In genomic region chr5:108983456-108984092, GRCh38 we compare ENCODE assay signal across 28 cellular contexts.
A peak's percentile ranks its signal among the peaks of the same experiment; 100 is the strongest.
DNase-seq lines count a peak whose midpoint lies in the region; ATAC-seq, FAIRE-seq and TF ChIP-seq lines count a peak whose summit lies in the region.
"Had no signal": no experiment of that assay in that cellular context is flagged by ENCODE, and none has a peak within 500 bp of the region (broad histone marks: within the 10 kb centered on the region; RNA-seq: fewer than 3 reads in every experiment).

No MANE protein-coding gene starts in this region.

- H2BK120ac ChIP-seq in IMR-90 (ENCODE audit: low read depth, low read length), result no peak overlapping the region

- H4K91ac ChIP-seq in IMR-90 (ENCODE audit: insufficient read depth, low read depth, low read length), result no peak overlapping the region

- H3K9me3 Mint-ChIP-seq in astrocyte (ENCODE audit: unreplicated experiment) (peaks cover 2% of the 10 kb centered on the region), progenitor cell of endocrine pancreas (ENCODE audit: low read depth) (peaks cover 21% of the 10 kb centered on the region)
- peaks cover 6% of the 10 kb centered on the region for H3K9me3 Mint-ChIP-seq in activated naive CD8-positive, alpha-beta T cell treated with anti-CD3 and anti-CD28 coated beads, Interleukin-2, amount 50 U/mL, for 24 hours

- no peak overlapping the region for H2AFZ ChIP-seq in IMR-90 (replicated peaks; ENCODE audit: low read length, poor library complexity)
- no peak overlapping the region for H2AFZ ChIP-seq in astrocyte (ENCODE audit: low read depth, low read length)

- TF ChIP-seq CTCF in IMR-90 (conservative IDR thresholded peaks at IDR 0.05; ENCODE audit: low read depth, low read length), result no peak
- TF ChIP-seq CTCF in astrocyte (IDR thresholded peaks at IDR 0.05; ENCODE audit: insufficient read depth, low read depth, low read length), result no peak
- no peak for TF ChIP-seq CTCF in progenitor cell of endocrine pancreas (IDR thresholded peaks at IDR 0.05; ENCODE audit: unreplicated experiment)
- TF ChIP-seq CTCF in colonic mucosa (IDR thresholded peaks at IDR 0.05), result no peak

- ATAC-seq in IMR-90 (ENCODE audit: low read depth), result peak; percentile 51
- no peak for ATAC-seq in activated naive CD8-positive, alpha-beta T cell treated with anti-CD3 and anti-CD28 coated beads, Interleukin-2, amount 50 U/mL, for 24 hours
- ATAC-seq: heart right ventricle had no signal

- H3K4me1 ChIP-seq in IMR-90 (ENCODE audit: control insufficient read depth, insufficient read depth, low read length) (0 out of 2 replicates have a peak, but pooled peaks cover 4% of the 10 kb centered on the region), astrocyte (ENCODE audit: insufficient read depth, low read length) (no peaks in the 10 kb centered on the region), colonic mucosa (no peaks in the 10 kb centered on the region)
- H3K4me1 ChIP-seq: heart right ventricle, left ventricle myocardium inferior, uterus had no signal

- no peak overlapping the region for H2BK5ac ChIP-seq in IMR-90 (ENCODE audit: low read depth, low read length, poor library complexity, severe bottlenecking)

- H3K27me3 Mint-ChIP-seq in astrocyte (ENCODE audit: low read depth, unreplicated experiment) (no peaks in the 10 kb centered on the region), progenitor cell of endocrine pancreas (no peaks in the 10 kb centered on the region)
- H3K27me3 Mint-ChIP-seq in activated naive CD8-positive, alpha-beta T cell treated with anti-CD3 and anti-CD28 coated beads, Interleukin-2, amount 50 U/mL, for 24 hours, result no peaks in the 10 kb centered on the region
- H3K27me3 Mint-ChIP-seq: CD8-positive, alpha-beta memory T cell; IgD-negative memory B cell had no signal

- WGBS in IMR-90 (ENCODE audit: extremely low coverage in 2 of 2, insufficient read length in 1 of 2), 2 experiments, result no CpG with 5 or more reads among the region's 4 CpGs

- H3K36me3 Mint-ChIP-seq in astrocyte (ENCODE audit: low read depth, unreplicated experiment) (peaks cover 4% of the 10 kb centered on the region), progenitor cell of endocrine pancreas (ENCODE audit: insufficient read depth) (peaks cover 29% of the 10 kb centered on the region)
- peaks cover 16% of the 10 kb centered on the region for H3K36me3 Mint-ChIP-seq in activated naive CD8-positive, alpha-beta T cell treated with anti-CD3 and anti-CD28 coated beads, Interleukin-2, amount 50 U/mL, for 24 hours (ENCODE audit: low read depth)

- no peak overlapping the region for H3K23ac ChIP-seq in IMR-90 (ENCODE audit: low read depth, low read length)

- no peaks in the 10 kb centered on the region for H3K9me1 ChIP-seq in IMR-90 (ENCODE audit: insufficient read depth, low read length)

- no peak overlapping the region for H2BK20ac ChIP-seq in IMR-90 (ENCODE audit: low read depth, low read length)

- no peak overlapping the region for H4K5ac ChIP-seq in IMR-90 (ENCODE audit: low read depth, low read length)

- H3K27me3 ChIP-seq in IMR-90 (ENCODE audit: control insufficient read depth, insufficient read depth, low read length) (no peaks in the 10 kb centered on the region), astrocyte (ENCODE audit: insufficient read depth, low read length) (no peaks in the 10 kb centered on the region), colonic mucosa (no peaks in the 10 kb centered on the region)
- H3K27me3 ChIP-seq: heart right ventricle, uterus had no signal

- H3K27ac Mint-ChIP-seq in astrocyte (ENCODE audit: unreplicated experiment) (no peak overlapping the region), progenitor cell of endocrine pancreas (peak overlapping the region; percentile 49)
- H3K27ac Mint-ChIP-seq in activated naive CD8-positive, alpha-beta T cell treated with anti-CD3 and anti-CD28 coated beads, Interleukin-2, amount 50 U/mL, for 24 hours, result no peak overlapping the region
- H3K27ac Mint-ChIP-seq: CD8-positive, alpha-beta memory T cell; IgD-negative memory B cell; nephron had no signal

- no peak for TF ChIP-seq RAD21 in IMR-90 (IDR thresholded peaks at IDR 0.05; ENCODE audit: low read length)

- H3K36me3 ChIP-seq in IMR-90 (ENCODE audit: control insufficient read depth, insufficient read depth, low read length), result no peaks in the 10 kb centered on the region
- no peaks in the 10 kb centered on the region for H3K36me3 ChIP-seq in astrocyte (ENCODE audit: insufficient read depth, low read length)
- H3K36me3 ChIP-seq in colonic mucosa, result no peaks in the 10 kb centered on the region
- H3K36me3 ChIP-seq: uterus had no signal

- H3K4me1 Mint-ChIP-seq in astrocyte (ENCODE audit: low read depth, unreplicated experiment) (no peaks in the 10 kb centered on the region), progenitor cell of endocrine pancreas (ENCODE audit: low read depth) (no peaks in the 10 kb centered on the region)
- H3K4me1 Mint-ChIP-seq in activated naive CD8-positive, alpha-beta T cell treated with anti-CD3 and anti-CD28 coated beads, Interleukin-2, amount 50 U/mL, for 24 hours, result no peaks in the 10 kb centered on the region
- H3K4me1 Mint-ChIP-seq: CD8-positive, alpha-beta memory T cell; nephron had no signal

- no peak overlapping the region for H3K18ac ChIP-seq in IMR-90 (ENCODE audit: low read depth, low read length)

- H3K79me2 ChIP-seq in astrocyte (ENCODE audit: insufficient read depth, low read length), result no peaks in the 10 kb centered on the region

- no peaks in the 10 kb centered on the region; a peak in 2 of 4 replicates for H3K79me1 ChIP-seq in IMR-90 (ENCODE audit: low read depth in 1 of 2, low read length in 2 of 2)

- no peak for FAIRE-seq in astrocyte (lab: Jason Lieb, UNC)
- FAIRE-seq: bronchial epithelial cell had no signal

- H3K14ac ChIP-seq in IMR-90 (replicated peaks; ENCODE audit: low read depth, low read length), result no peak overlapping the region

- H3K27ac ChIP-seq in IMR-90 (ENCODE audit: insufficient read depth, low read length) (no peak overlapping the region), astrocyte (ENCODE audit: low read depth, low read length) (no peak overlapping the region), colonic mucosa (no peak overlapping the region)
- H3K27ac ChIP-seq: heart right ventricle, left ventricle myocardium inferior, uterus had no signal

- BruUV-seq in IMR-90 (replicated peaks; lab: Mats Ljungman, UMichigan), result no TSS peak

- in situ Hi-C loops in IMR-90 (cut with MboI; ENCODE audit: low sequenced_read_pairs), result no loop called here

- CTCF ChIA-PET in IMR-90 (lab: Yijun Ruan, JAX), result no interaction called here

- no peak overlapping the region for H2AK5ac ChIP-seq in IMR-90 (ENCODE audit: low read depth, low read length)

- H3K4me3 Mint-ChIP-seq in astrocyte (ENCODE audit: unreplicated experiment) (no peak overlapping the region), progenitor cell of endocrine pancreas (ENCODE audit: low read depth) (no peak overlapping the region)
- no peak overlapping the region for H3K4me3 Mint-ChIP-seq in activated naive CD8-positive, alpha-beta T cell treated with anti-CD3 and anti-CD28 coated beads, Interleukin-2, amount 50 U/mL, for 24 hours
- H3K4me3 Mint-ChIP-seq: CD8-positive, alpha-beta memory T cell; nephron had no signal

- H3K4me3 ChIP-seq in IMR-90 (ENCODE audit: insufficient read depth, low read depth, low read length) (no peak overlapping the region), astrocyte (ENCODE audit: insufficient read depth, low read depth, low read length) (no peak overlapping the region), colonic mucosa (no peak overlapping the region)
- H3K4me3 ChIP-seq: heart right ventricle, left ventricle myocardium inferior, uterus had no signal

- H3K4me2 ChIP-seq in IMR-90 (ENCODE audit: low read depth, low read length), result no peak overlapping the region
- H3K4me2 ChIP-seq in astrocyte (ENCODE audit: low read length), result no peak overlapping the region

- POLR2A ChIA-PET in IMR-90 (lab: Charles Lee; ENCODE audit: unreplicated experiment), result no interaction called here

- no peak overlapping the region for H3K56ac ChIP-seq in IMR-90 (ENCODE audit: extremely low read depth, insufficient read depth, low read length)

- intact Hi-C loops in IMR-90 (cut with micrococcal nuclease), result no loop called here
- intact Hi-C loops in colonic mucosa (cut with DNase I), result no loop called here

- no peaks in the 10 kb centered on the region for H4K20me1 ChIP-seq in IMR-90 (ENCODE audit: insufficient read depth, low read length)
- no peaks in the 10 kb centered on the region for H4K20me1 ChIP-seq in astrocyte (ENCODE audit: insufficient read depth, low read length)

- no peak overlapping the region for H3K9ac ChIP-seq in IMR-90 (ENCODE audit: low read depth, low read length)
- H3K9ac ChIP-seq in astrocyte (ENCODE audit: low read length), result no peak overlapping the region
- no peak overlapping the region for H3K9ac ChIP-seq in colonic mucosa (ENCODE audit: low read depth in 2 of 2, low read length in 2 of 2)

- H3K4ac ChIP-seq in IMR-90 (ENCODE audit: low read depth, low read length), result no peak overlapping the region

- no peak overlapping the region for H2AK9ac ChIP-seq in IMR-90 (replicated peaks; ENCODE audit: low read depth, low read length, poor library complexity)

- no peak overlapping the region for H2BK15ac ChIP-seq in IMR-90 (ENCODE audit: low read depth, low read length)

- no peak for TF ChIP-seq POLR2A in IMR-90 (IDR thresholded peaks at IDR 0.05; ENCODE audit: low read depth, low read length)

- no peak overlapping the region for H4K8ac ChIP-seq in IMR-90 (ENCODE audit: low read depth in 2 of 2, low read length in 2 of 2)

- dilution Hi-C loops in IMR-90 (cut with HindIII; ENCODE audit: low sequenced_read_pairs, unreplicated experiment), result no loop called here

- H3K9me3 ChIP-seq in IMR-90 (ENCODE audit: control insufficient read depth, insufficient read depth, low read length) (no peaks in the 10 kb centered on the region), astrocyte (ENCODE audit: insufficient read depth, low read depth, low read length) (no peaks in the 10 kb centered on the region), colonic mucosa (no peaks in the 10 kb centered on the region)
- H3K9me3 ChIP-seq: uterus had no signal

- DNase-seq in ELR (ENCODE audit: low read depth), result peak; percentile 47
- DNase-seq in IMR-90, result peak; percentile 71
- peak; percentile 6 for DNase-seq in astrocyte (ENCODE audit: low read depth)
- no peak for DNase-seq in progenitor cell of endocrine pancreas (ENCODE audit: low spot score, unreplicated experiment)
- DNase-seq in colonic mucosa, result no peak
- DNase-seq in NCI-H748 (lab: John Stamatoyannopoulos, UW; ENCODE audit: unreplicated experiment), result no peak
- DNase-seq in activated naive CD8-positive, alpha-beta T cell treated with anti-CD3 and anti-CD28 coated beads, Interleukin-2, amount 50 U/mL, for 24 hours, result no peak
- DNase-seq: activated CD4-positive, alpha-beta T cell treated with anti-CD3 and anti-CD28 coated beads, Interleukin-2, amount 50 U/mL, for 48 hours; activated CD4-positive, CD25-positive, alpha-beta regulatory T cell; activated CD8-positive, alpha-beta memory T cell treated with anti-CD3 and anti-CD28 coated beads, Interleukin-2, amount 50 U/mL, for 48 hours; activated gamma-delta T cell; AML-193; CD8-positive, alpha-beta memory T cell; cortex of kidney; DMS79; GOT3; heart right ventricle; left ventricle myocardium inferior; midbrain; NCI-H2171 treated with DMSO at 0.1 percent for 48 hours; NCI-H748 treated with DMSO at 0.1 percent for 48 hours; posterior cingulate gyrus; SHP77; T1000; uterus had no signal

TF ChIP-seq in IMR-90, 13 proteins besides CTCF, POLR2A, EP300 and RAD21 (continues in another document):
- no peak for TF ChIP-seq MAFK (IDR thresholded peaks at IDR 0.05; ENCODE audit: low read depth, low read length)
- no peak for TF ChIP-seq SMC3 (IDR thresholded peaks at IDR 0.05; ENCODE audit: low read depth, low read length)

Comparison
In these comparisons a context has a peak if more than half of its experiments do, and no peak if none do; other contexts are left out.
1. DNase-seq: peak in ELR (single experiment), IMR-90 (single experiment) and astrocyte (single experiment); none in progenitor cell of endocrine pancreas (single experiment), colonic mucosa (single experiment), NCI-H748 (single experiment) and activated naive CD8-positive, alpha-beta T cell treated with anti-CD3 and anti-CD28 coated beads, Interleukin-2, amount 50 U/mL, for 24 hours (single experiment).